ENCODE assay signal across 2 cellular contexts in genomic region chr14:36773558-36773957, GRCh38.
TF ChIP-seq lines count a peak whose summit lies in the region.

No MANE protein-coding gene starts in this region.

TF ChIP-seq in A549, 52 proteins besides CTCF, POLR2A, EP300 and RAD21 (continued from another document):
- TF ChIP-seq PHF8 (IDR thresholded peaks at IDR 0.05; ENCODE audit: borderline replicate concordance, low read depth) = no peak
- no peak for TF ChIP-seq NPAS2 (CRISPR knock-in tag; IDR thresholded peaks at IDR 0.05; ENCODE audit: borderline replicate concordance)
- no peak for TF ChIP-seq HOXB13 (CRISPR knock-in tag; IDR thresholded peaks at IDR 0.05; ENCODE audit: low read depth)
TF ChIP-seq in A549: peak in this region for 0.

TF ChIP-seq in HCT116, 20 proteins besides CTCF, POLR2A, EP300 and RAD21 (continued from another document):
- TF ChIP-seq SP1 (IDR thresholded peaks at IDR 0.05; ENCODE audit: low read depth) (no peak), YY1 (IDR thresholded peaks at IDR 0.05; ENCODE audit: extremely low read depth, insufficient replicate concordance, low read depth, low read length) (no peak), ZBTB33 (IDR thresholded peaks at IDR 0.05; ENCODE audit: extremely low read depth, insufficient replicate concordance, low read length) (no peak), EGR1 (IDR thresholded peaks at IDR 0.05; ENCODE audit: low read depth) (no peak), CEBPB (IDR thresholded peaks at IDR 0.05; ENCODE audit: low read depth) (no peak), MAX (IDR thresholded peaks at IDR 0.05) (no peak), EZH2phosphoT487 (IDR thresholded peaks at IDR 0.05; ENCODE audit: borderline replicate concordance) (no peak), FOSL1 (IDR thresholded peaks at IDR 0.05; ENCODE audit: low read depth) (no peak), EZH2 (IDR thresholded peaks at IDR 0.05) (no peak), CBX3 (IDR thresholded peaks at IDR 0.05; ENCODE audit: low read depth) (no peak), ZNF274 (IDR thresholded peaks at IDR 0.05; ENCODE audit: low read depth, low read length) (no peak), SRF (IDR thresholded peaks at IDR 0.05; ENCODE audit: low read depth) (no peak)
